In the genomic region with DNA sequence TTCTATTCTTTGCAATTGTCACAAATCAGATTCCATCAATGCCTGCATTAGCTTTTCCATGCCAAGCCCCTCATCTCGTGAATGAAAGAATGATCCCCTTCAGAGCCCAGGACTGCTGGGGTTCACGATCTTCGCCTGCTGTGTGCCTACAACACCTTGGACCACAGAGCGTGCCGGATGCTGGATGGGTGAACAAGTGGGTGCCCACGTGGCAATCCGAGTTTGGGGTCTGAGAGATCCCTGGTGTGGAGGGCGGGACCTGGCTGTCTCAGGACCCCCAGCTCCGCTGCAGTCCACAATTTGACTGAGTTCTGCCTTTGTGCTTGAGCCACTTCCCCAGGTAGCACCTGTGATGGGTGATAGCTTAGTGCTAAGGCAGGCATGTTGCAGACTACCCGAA, we compare ENCODE assay signal across 36 cellular contexts.
DNase-seq lines count a peak whose midpoint lies in the region; ATAC-seq, FAIRE-seq and TF ChIP-seq lines count a peak whose summit lies in the region.
"Had no signal": no experiment of that assay in that cellular context is flagged by ENCODE, and none has a peak within 500 bp of the region (broad histone marks: within the 10 kb centered on the region; RNA-seq: fewer than 3 reads in every experiment).

No MANE protein-coding gene starts in this region.

- no peak for TF ChIP-seq RAD21 in H1 (IDR thresholded peaks at IDR 0.05 in 1 of 2, conservative IDR thresholded peaks at IDR 0.05 in 1 of 2; ENCODE audit: low read depth in 2 of 2, low read length in 2 of 2)

- no peaks in the 10 kb centered on the region for H3K4me1 Mint-ChIP-seq in chondrocyte (ENCODE audit: low read depth)
- H3K4me1 Mint-ChIP-seq: B cell; CD14-positive monocyte; CD4-positive, alpha-beta memory T cell; CD4-positive, CD25-positive, alpha-beta regulatory T cell; CD8-positive, alpha-beta memory T cell had no signal

- no peak overlapping the region for H3K4me3 Mint-ChIP-seq in chondrocyte (ENCODE audit: unreplicated experiment)
- H3K4me3 Mint-ChIP-seq: B cell; CD14-positive monocyte; CD4-positive, alpha-beta memory T cell; CD4-positive, alpha-beta T cell; CD4-positive, CD25-positive, alpha-beta regulatory T cell; CD8-positive, alpha-beta memory T cell; CD8-positive, alpha-beta T cell had no signal

- FAIRE-seq in H1 (lab: Jason Lieb, UNC): no peak
- no peak for FAIRE-seq in D721Med (lab: Jason Lieb, UNC)
- FAIRE-seq: A204.1, A549 had no signal

- no peak overlapping the region for H3K56ac ChIP-seq in H1 (replicated peaks; ENCODE audit: insufficient read length, low read depth, low read length)

- H3K27me3 ChIP-seq in H1 (replicated peaks in 1 of 4; ENCODE audit: control insufficient read depth in 3 of 4, extremely low read depth in 1 of 4, insufficient read depth in 3 of 4, low read length in 3 of 4) (no peaks in the 10 kb centered on the region), esophagus muscularis mucosa (no peaks in the 10 kb centered on the region)
- H3K27me3 ChIP-seq: BE2C; BLaER1; BLaER1 treated with 17β-estradiol and CSF1 and Interleukin-3, amounts not matched to agents 10 nM and 100 nM had no signal

- DNase-seq in chondrocyte (ENCODE audit: low spot score): peak; percentile 87
- DNase-seq in H1 (ENCODE audit: low read depth in 1 of 2, low spot score in 2 of 2): no peak
- peak; percentile 77 for DNase-seq in esophagus muscularis mucosa (ENCODE audit: extremely low spot score)
- DNase-seq in activated CD4-positive, alpha-beta T cell treated with anti-CD3 and anti-CD28 coated beads, Interleukin-2, amount 50 U/mL, for 4 hours: no peak
- no peak for DNase-seq in activated gamma-delta T cell treated with Interleukin-2 at 50 U/mL for 16 hours
- no peak for DNase-seq in D721Med (ENCODE audit: insufficient read length, low spot score)
- DNase-seq: 8988T; ACHN; AML-193; BE2C; C1 segment of cervical spinal cord; Caco-2; Calu3; CD4-positive, alpha-beta memory T cell; CD4-positive, alpha-beta T cell; CD4-positive, CD25-positive, alpha-beta regulatory T cell; CD8-positive, alpha-beta memory T cell; CD8-positive, alpha-beta T cell; COR-L47; DMS 273 treated with DMSO at 0.1 percent for 48 hours; DMS153; DMS53; DMS79; DMS79 treated with DMSO at 0.1 percent for 48 hours; DND-41; EL had no signal

- peaks cover 30% of the 10 kb centered on the region for H3K9me3 Mint-ChIP-seq in chondrocyte (ENCODE audit: low read depth)
- H3K9me3 Mint-ChIP-seq: CD8-positive, alpha-beta T cell had no signal

- TF ChIP-seq EP300 in H1 (IDR thresholded peaks at IDR 0.05; ENCODE audit: borderline replicate concordance in 1 of 2, low read depth in 2 of 2, low read length in 2 of 2) (no peak), esophagus muscularis mucosa (IDR thresholded peaks at IDR 0.05) (no peak)

- H3K36me3 Mint-ChIP-seq in chondrocyte (ENCODE audit: low read depth): peaks cover 2% of the 10 kb centered on the region
- H3K36me3 Mint-ChIP-seq: CD14-positive monocyte; CD4-positive, alpha-beta memory T cell; CD4-positive, CD25-positive, alpha-beta regulatory T cell; CD8-positive, alpha-beta memory T cell; CD8-positive, alpha-beta T cell had no signal

- no peak overlapping the region for H3K14ac ChIP-seq in H1 (ENCODE audit: insufficient read length)

- H3K79me1 ChIP-seq in H1 (ENCODE audit: low read depth, low read length): no peaks in the 10 kb centered on the region

- H2BK5ac ChIP-seq in H1 (ENCODE audit: low read depth, low read length): no peak overlapping the region

- CTCF ChIA-PET in H1 (lab: Charles Lee; ENCODE audit: partially characterized antibody): interaction anchor here (1.2 kb wide), 1 partner anchor 136 kb away, joined by 3 read pairs; no protein-coding TSS in a partner anchor

- no peaks in the 10 kb centered on the region for H3K27me3 Mint-ChIP-seq in chondrocyte (ENCODE audit: low read depth)
- H3K27me3 Mint-ChIP-seq: CD4-positive, CD25-positive, alpha-beta regulatory T cell had no signal

- H2AK5ac ChIP-seq in H1 (ENCODE audit: low read depth, low read length): no peak overlapping the region

- no peak overlapping the region for H3K4ac ChIP-seq in H1 (replicated peaks; ENCODE audit: insufficient read length, low read depth, low read length)

- TF ChIP-seq POLR2A in H1 (IDR thresholded peaks at IDR 0.05; ENCODE audit: control extremely low read depth in 1 of 2, low read depth in 2 of 2, low read length in 2 of 2) (no peak), esophagus muscularis mucosa (IDR thresholded peaks at IDR 0.05; ENCODE audit: low read depth) (no peak)

- H4K5ac ChIP-seq in H1 (ENCODE audit: insufficient read length, low read depth, low read length): no peak overlapping the region

- H2AFZ ChIP-seq in H1 (ENCODE audit: low read length): no peak overlapping the region

- H3K9ac ChIP-seq in H1 (replicated peaks in 1 of 4; ENCODE audit: extremely low read depth in 1 of 4, low read depth in 3 of 4, low read length in 3 of 4): no peak overlapping the region
- H3K9ac ChIP-seq: BLaER1; BLaER1 treated with 17β-estradiol and CSF1 and Interleukin-3, amounts not matched to agents 10 nM and 100 nM had no signal

- H3K4me1 ChIP-seq in H1 (replicated peaks in 1 of 4; ENCODE audit: control insufficient read depth in 3 of 4, insufficient read depth in 4 of 4, low read length in 3 of 4): peaks cover 0 to 3% (median 1%) of the 10 kb centered on the region in 4 experiments; a peak in 1 of 7 replicates
- no peaks in the 10 kb centered on the region for H3K4me1 ChIP-seq in esophagus muscularis mucosa
- H3K4me1 ChIP-seq: A549; BE2C; BLaER1; BLaER1 treated with 17β-estradiol and CSF1 and Interleukin-3, amounts not matched to agents 10 nM and 100 nM; Caco-2 had no signal

- TF ChIP-seq CTCF in VCaP (conservative IDR thresholded peaks at IDR 0.05) (no peak), chondrocyte (IDR thresholded peaks at IDR 0.05) (no peak), H1 (IDR thresholded peaks at IDR 0.05; ENCODE audit: control extremely low read depth in 1 of 3, insufficient read depth in 1 of 3, low read depth in 1 of 3, low read length in 3 of 3) (no peak), esophagus muscularis mucosa (IDR thresholded peaks at IDR 0.05) (no peak), D721Med (IDR thresholded peaks at IDR 0.05; ENCODE audit: insufficient read depth, missing control alignments) (no peak)

- no peak overlapping the region for H3K4me3 ChIP-seq in H1 (ENCODE audit: extremely low read depth in 1 of 4, insufficient read depth in 2 of 4, low read depth in 3 of 4, low read length in 4 of 4)
- no peak overlapping the region for H3K4me3 ChIP-seq in esophagus muscularis mucosa
- H3K4me3 ChIP-seq: A549; BLaER1; BLaER1 treated with 17β-estradiol and CSF1 and Interleukin-3, amounts not matched to agents 10 nM and 100 nM had no signal

- no peak overlapping the region for H2BK15ac ChIP-seq in H1 (ENCODE audit: low read length)

- H2BK12ac ChIP-seq in H1 (ENCODE audit: low read depth, low read length): no peak overlapping the region

- intact Hi-C loops in esophagus muscularis mucosa (cut with DNase I): no loop called here

- no peaks in the 10 kb centered on the region for H3K36me3 ChIP-seq in H1 (ENCODE audit: control insufficient read depth in 2 of 4, insufficient read depth in 4 of 4, low read length in 3 of 4)
- no peaks in the 10 kb centered on the region for H3K36me3 ChIP-seq in esophagus muscularis mucosa
- H3K36me3 ChIP-seq: BE2C; BLaER1; BLaER1 treated with 17β-estradiol and CSF1 and Interleukin-3, amounts not matched to agents 10 nM and 100 nM had no signal

- H4K20me1 ChIP-seq in H1 (replicated peaks in 1 of 2; ENCODE audit: control insufficient read depth in 1 of 2, insufficient read depth in 2 of 2, low read length in 2 of 2): peaks cover 0 to 1% of the 10 kb centered on the region in 2 experiments
- H4K20me1 ChIP-seq: BLaER1; BLaER1 treated with 17β-estradiol and CSF1 and Interleukin-3, amounts not matched to agents 10 nM and 100 nM had no signal

- H2BK20ac ChIP-seq in H1 (ENCODE audit: low read length): no peak overlapping the region

- no peak overlapping the region for H3K23ac ChIP-seq in H1 (ENCODE audit: insufficient read length)

- no peak for ATAC-seq in GM21390 (IDR thresholded peaks at IDR 0.05; ENCODE audit: unreplicated experiment)
- ATAC-seq: A549; CD8-positive, alpha-beta T cell had no signal

- H4K91ac ChIP-seq in H1 (replicated peaks; ENCODE audit: insufficient read length, low read length): no peak overlapping the region

- WGBS in H1 (ENCODE audit: extremely low coverage in 1 of 2, insufficient coverage in 1 of 2, insufficient read length in 1 of 2, insufficient replicate concordance in 2 of 2, low coverage in 1 of 2, low lambda C conversion rate in 2 of 2, missing lambda C conversion rate in 1 of 2), 2 experiments: 86% methylated on average over 10 of the region's 10 CpGs; no CpG with 5 or more reads in 1 of the 2 experiments
- WGBS in esophagus muscularis mucosa: 85% methylated on average over 4 of the region's 10 CpGs

- POLR2A ChIA-PET in H1 (lab: Charles Lee; ENCODE audit: partially characterized antibody): no interaction called here

- no peak overlapping the region for H3K27ac Mint-ChIP-seq in chondrocyte (ENCODE audit: unreplicated experiment)
- H3K27ac Mint-ChIP-seq: B cell; CD14-positive monocyte; CD4-positive, alpha-beta memory T cell; CD4-positive, alpha-beta T cell; CD4-positive, CD25-positive, alpha-beta regulatory T cell; CD8-positive, alpha-beta memory T cell; CD8-positive, alpha-beta T cell had no signal

- H3K9me3 ChIP-seq in H1 (ENCODE audit: insufficient read depth in 2 of 2, low read depth in 1 of 2, low read length in 1 of 2) (peaks cover 11 to 12% of the 10 kb centered on the region in 2 experiments; a peak in 3 of 4 replicates), esophagus muscularis mucosa (peaks cover 0 to 3% (median 0%) of the 10 kb centered on the region in 4 donors)
- H3K9me3 ChIP-seq: A549, BE2C, Caco-2 had no signal

- no peaks in the 10 kb centered on the region for H3K79me2 ChIP-seq in H1 (ENCODE audit: control insufficient read depth in 1 of 2, insufficient read depth in 2 of 2, low read length in 2 of 2)

- no peak overlapping the region for H3K4me2 ChIP-seq in H1 (ENCODE audit: insufficient read depth in 1 of 2, low read depth in 2 of 2, low read length in 2 of 2)
- H3K4me2 ChIP-seq: A549; BLaER1; BLaER1 treated with 17β-estradiol and CSF1 and Interleukin-3, amounts not matched to agents 10 nM and 100 nM had no signal

- no peaks in the 10 kb centered on the region; the same call in 1 of the 2 replicates for H3K23me2 ChIP-seq in H1 (ENCODE audit: low read depth, low read length)

- H3K27ac ChIP-seq in VCaP (peak overlapping the region; percentile 56), H1 (ENCODE audit: low read depth, low read length) (no peak overlapping the region), esophagus muscularis mucosa (replicated peaks in 1 of 4) (no peak overlapping the region)
- H3K27ac ChIP-seq: 22Rv1; A549; BLaER1; BLaER1 treated with 17β-estradiol and CSF1 and Interleukin-3, amounts not matched to agents 10 nM and 100 nM; C4-2B had no signal

- 0 out of 2 replicates have a peak overlapping the region, but pooled peaks have one; percentile 32 for H3K18ac ChIP-seq in H1 (ENCODE audit: extremely low read depth, low read length)

- H4K8ac ChIP-seq in H1 (ENCODE audit: extremely low read depth, insufficient read depth, low read length): no peak overlapping the region

- no peak overlapping the region for H2BK120ac ChIP-seq in H1 (replicated peaks; ENCODE audit: low read depth, low read length)

TF ChIP-seq in H1, 55 proteins besides CTCF, POLR2A, EP300 and RAD21 (continues in another document):
- no peak for TF ChIP-seq BRCA1 (IDR thresholded peaks at IDR 0.05; ENCODE audit: low read depth, low read length)

Comparison
In these comparisons a context has a peak if more than half of its experiments do, and no peak if none do; other contexts are left out.
1. DNase-seq: peak in chondrocyte (single experiment) and esophagus muscularis mucosa (single experiment); none in H1 (0 of 2), activated CD4-positive, alpha-beta T cell treated with anti-CD3 and anti-CD28 coated beads, Interleukin-2, amount 50 U/mL, for 4 hours (0 of 2), activated gamma-delta T cell treated with Interleukin-2 at 50 U/mL for 16 hours (single experiment) and D721Med (single experiment).